7 cellular contexts compared by ENCODE assay signal in the genomic region with DNA sequence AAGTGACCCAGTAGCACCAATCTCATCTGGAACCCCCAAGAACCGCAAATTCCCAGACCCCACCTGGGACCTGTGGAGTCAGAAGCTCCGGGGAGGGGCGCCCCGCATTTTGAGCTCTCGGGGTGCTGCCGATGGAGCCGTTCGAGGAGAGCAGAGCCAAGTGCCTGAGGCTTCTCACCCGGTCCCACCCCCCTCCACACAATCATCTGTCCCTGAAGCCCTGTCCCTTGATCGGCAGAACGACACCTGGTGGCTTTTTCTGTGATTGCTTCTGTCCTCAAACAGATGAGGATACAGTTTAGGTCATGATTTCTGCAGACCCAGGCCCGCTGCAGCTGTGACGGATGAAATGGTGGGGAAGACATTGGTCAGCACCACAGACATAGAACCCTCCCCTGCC.
DNase-seq lines count a peak whose midpoint lies in the region; ATAC-seq and TF ChIP-seq lines count a peak whose summit lies in the region.

No MANE protein-coding gene starts in this region.

- no peak for TF ChIP-seq POLR2A in NB4 (IDR thresholded peaks at IDR 0.05; ENCODE audit: extremely low read depth, insufficient read length)

- no peaks in the 10 kb centered on the region for H3K36me3 Mint-ChIP-seq in activated CD4-positive, alpha-beta memory T cell treated with anti-CD3 and anti-CD28 coated beads, Interleukin-2, amount 10 ng/mL, durations not matched to agents 7 days and 5 days (ENCODE audit: low read depth)

- H3K27me3 ChIP-seq in left ventricle myocardium inferior (ENCODE audit: low read depth), result peaks cover 78% of the 10 kb centered on the region

- TF ChIP-seq CTCF in NB4 (IDR thresholded peaks at IDR 0.05; ENCODE audit: low read depth, low read length) (peak; percentile 61), left ventricle myocardium inferior (IDR thresholded peaks at IDR 0.05; ENCODE audit: borderline replicate concordance) (peak; percentile 48)

- H3K4me3 ChIP-seq in NB4 (ENCODE audit: low read depth, low read length) (no peak overlapping the region), left ventricle myocardium inferior (no peak overlapping the region)

- peaks cover 2% of the 10 kb centered on the region for H3K27me3 Mint-ChIP-seq in activated CD4-positive, alpha-beta memory T cell treated with anti-CD3 and anti-CD28 coated beads, Interleukin-2, amount 10 ng/mL, durations not matched to agents 7 days and 5 days

- intact Hi-C loops in left ventricle myocardium inferior (cut with micrococcal nuclease), result no loop called here

- peaks cover 6% of the 10 kb centered on the region for H3K4me1 Mint-ChIP-seq in activated CD4-positive, alpha-beta memory T cell treated with anti-CD3 and anti-CD28 coated beads, Interleukin-2, amount 10 ng/mL, durations not matched to agents 7 days and 5 days

- no peaks in the 10 kb centered on the region for H3K4me1 ChIP-seq in left ventricle myocardium inferior

- DNase-seq in ELF-1 (ENCODE audit: low read depth, low spot score), result peak; percentile 73
- peak; percentile 72 for DNase-seq in NB4 (ENCODE audit: low read depth)
- peak; percentile 36 for DNase-seq in activated CD4-positive, alpha-beta memory T cell treated with anti-CD3 and anti-CD28 coated beads, Interleukin-2, amount 10 ng/mL, durations not matched to agents 7 days and 5 days
- no peak for DNase-seq in left ventricle myocardium inferior
- peak; percentile 45 for DNase-seq in stimulated activated CD8-positive, alpha-beta memory T cell treated with anti-CD3 and anti-CD28 coated beads, Interleukin-4, amount 100 ng/mL, for 48 hours
- DNase-seq in NOMO-1 treated with DMSO at 0.1 percent for 48 hours (lab: John Stamatoyannopoulos, UW; ENCODE audit: unreplicated experiment), result no peak

- H3K4me3 Mint-ChIP-seq in activated CD4-positive, alpha-beta memory T cell treated with anti-CD3 and anti-CD28 coated beads, Interleukin-2, amount 10 ng/mL, durations not matched to agents 7 days and 5 days, result no peak overlapping the region

- no peaks in the 10 kb centered on the region for H3K9me3 Mint-ChIP-seq in activated CD4-positive, alpha-beta memory T cell treated with anti-CD3 and anti-CD28 coated beads, Interleukin-2, amount 10 ng/mL, durations not matched to agents 7 days and 5 days

- POLR2A ChIA-PET in activated CD4-positive, alpha-beta memory T cell treated with anti-CD3 and anti-CD28 coated beads, Interleukin-2, amount 10 ng/mL, durations not matched to agents 7 days and 5 days (lab: Charles Lee), result no interaction called here

- H3K27ac ChIP-seq in left ventricle myocardium inferior (replicated peaks), result no peak overlapping the region

- ATAC-seq in GM18511 (IDR thresholded peaks at IDR 0.05; ENCODE audit: unreplicated experiment), result no peak

- no peaks in the 10 kb centered on the region for H3K36me3 ChIP-seq in left ventricle myocardium inferior

- H3K9me3 ChIP-seq in left ventricle myocardium inferior (replicated peaks), result peaks cover 4% of the 10 kb centered on the region

- CTCF ChIA-PET in activated CD4-positive, alpha-beta memory T cell treated with anti-CD3 and anti-CD28 coated beads, Interleukin-2, amount 10 ng/mL, durations not matched to agents 7 days and 5 days (lab: Charles Lee), result interaction anchor here (0.9 to 1.5 kb wide), 5 partner anchors 36 to 285 kb away, joined by 3 to 20 read pairs (median 3); no protein-coding TSS in a partner anchor

- H3K27ac Mint-ChIP-seq in activated CD4-positive, alpha-beta memory T cell treated with anti-CD3 and anti-CD28 coated beads, Interleukin-2, amount 10 ng/mL, durations not matched to agents 7 days and 5 days, result no peak overlapping the region

Comparison
In these comparisons a context has a peak if more than half of its experiments do, and no peak if none do; other contexts are left out.
1. DNase-seq: peak in ELF-1 (single experiment), NB4 (single experiment), activated CD4-positive, alpha-beta memory T cell treated with anti-CD3 and anti-CD28 coated beads, Interleukin-2, amount 10 ng/mL, durations not matched to agents 7 days and 5 days (single experiment) and stimulated activated CD8-positive, alpha-beta memory T cell treated with anti-CD3 and anti-CD28 coated beads, Interleukin-4, amount 100 ng/mL, for 48 hours (single experiment); none in left ventricle myocardium inferior (single experiment) and NOMO-1 treated with DMSO at 0.1 percent for 48 hours (single experiment).